Comparison of ENCODE assay signal across 9 cellular contexts in genomic region chr1:6459850-6460265, GRCh38. TPM values are rescaled to one million over a fixed set of nuclear protein-coding genes. Genes with fewer than 3 reads are reported as not detected.
DNase-seq lines count a peak whose midpoint lies in the region; ATAC-seq and TF ChIP-seq lines count a peak whose summit lies in the region.
"Had no signal": no experiment of that assay in that cellular context is flagged by ENCODE, and none has a peak within 500 bp of the region (broad histone marks: within the 10 kb centered on the region; RNA-seq: fewer than 3 reads in every experiment).

No MANE protein-coding gene starts in this region.

- H2AFZ ChIP-seq in MM.1S (ENCODE audit: low read length): no peak overlapping the region

- H3K27ac ChIP-seq in MM.1S (ENCODE audit: low read length) (no peak overlapping the region), esophagus muscularis mucosa (replicated peaks in 1 of 4) (no peak overlapping the region)

- POLR2A ChIA-PET in activated CD4-positive, alpha-beta T cell treated with anti-CD3 and anti-CD28 coated beads, Interleukin-2, amount 10 ng/mL, durations not matched to agents 7 days and 5 days (lab: Charles Lee): no interaction called here

- H3F3A ChIP-seq in MM.1S (ENCODE audit: insufficient read depth, low read length): no peaks in the 10 kb centered on the region

- no peak for ATAC-seq in HG02852 (IDR thresholded peaks at IDR 0.05; ENCODE audit: unreplicated experiment)
- no peak for ATAC-seq in GM21528 (IDR thresholded peaks at IDR 0.05; ENCODE audit: low FRiP score, unreplicated experiment)
- no peak for ATAC-seq in HG02870 (IDR thresholded peaks at IDR 0.05; ENCODE audit: unreplicated experiment)

- H4K20me1 ChIP-seq in MM.1S (ENCODE audit: insufficient read depth, low read length): no peaks in the 10 kb centered on the region

- no peaks in the 10 kb centered on the region for H3K9me3 Mint-ChIP-seq in activated CD4-positive, alpha-beta T cell treated with anti-CD3 and anti-CD28 coated beads, Interleukin-2, amount 10 ng/mL, durations not matched to agents 7 days and 5 days

- H3K4me3 Mint-ChIP-seq in activated CD4-positive, alpha-beta T cell treated with anti-CD3 and anti-CD28 coated beads, Interleukin-2, amount 10 ng/mL, durations not matched to agents 7 days and 5 days: peak overlapping the region; percentile 80

- peak overlapping the region; percentile 33; the same call in 1 of the 2 replicates for H3K4me3 ChIP-seq in MM.1S (ENCODE audit: low read length)
- H3K4me3 ChIP-seq in esophagus muscularis mucosa: peak overlapping the region; percentile 2 to 48 (median 30)

- peak overlapping the region; percentile 67 for H3K4me2 ChIP-seq in MM.1S (ENCODE audit: low read depth, low read length)

- no peaks in the 10 kb centered on the region for H3K9me3 ChIP-seq in MM.1S (replicated peaks; ENCODE audit: insufficient read depth, low read length)
- H3K9me3 ChIP-seq in esophagus muscularis mucosa: no peaks in the 10 kb centered on the region

- CTCF ChIA-PET in activated CD4-positive, alpha-beta T cell treated with anti-CD3 and anti-CD28 coated beads, Interleukin-2, amount 10 ng/mL, durations not matched to agents 7 days and 5 days (lab: Charles Lee): interaction anchor here (0.6 to 2.2 kb wide), 7 partner anchors 8 to 214 kb away, joined by 3 to 11 read pairs (median 5); no protein-coding TSS in a partner anchor

- no peaks in the 10 kb centered on the region for H3K79me2 ChIP-seq in MM.1S (ENCODE audit: low read length)

- TF ChIP-seq CTCF in MM.1S (IDR thresholded peaks at IDR 0.05; ENCODE audit: low read length) (no peak), esophagus muscularis mucosa (IDR thresholded peaks at IDR 0.05) (no peak)

- DNase-seq in MM.1S (no peak), esophagus muscularis mucosa (ENCODE audit: extremely low spot score) (no peak), DMS79 treated with DMSO at 0.1 percent for 48 hours (lab: John Stamatoyannopoulos, UW) (no peak)
- DNase-seq in activated CD4-positive, alpha-beta T cell treated with anti-CD3 and anti-CD28 coated beads, Interleukin-2, amount 10 ng/mL, durations not matched to agents 7 days and 5 days: peak; percentile 63
- peak; percentile 58 for DNase-seq in stimulated activated CD4-positive, alpha-beta T cell treated with anti-CD3 and anti-CD28 coated beads, Interleukin-4, amount 100 ng/mL, for 24 hours
- DNase-seq: hippocampal formation had no signal

- no peaks in the 10 kb centered on the region for H3K9me2 ChIP-seq in MM.1S (replicated peaks; ENCODE audit: insufficient read depth, low read length)

- H3K36me3 ChIP-seq in MM.1S (replicated peaks; ENCODE audit: insufficient read depth, low read length) (no peaks in the 10 kb centered on the region), esophagus muscularis mucosa (peaks cover 0 to 32% (median 10%) of the 10 kb centered on the region in 4 donors)

- no peak overlapping the region for H3K9ac ChIP-seq in MM.1S (ENCODE audit: low read length)

- no peak for TF ChIP-seq POLR2A in esophagus muscularis mucosa (IDR thresholded peaks at IDR 0.05; ENCODE audit: low read depth)

- H3K27me3 ChIP-seq in MM.1S (replicated peaks; ENCODE audit: insufficient read depth, low read length) (peaks cover 81% of the 10 kb centered on the region), esophagus muscularis mucosa (peaks cover 0 to 88% (median 11%) of the 10 kb centered on the region in 4 donors)

- peaks cover 40% of the 10 kb centered on the region for H3K36me3 Mint-ChIP-seq in activated CD4-positive, alpha-beta T cell treated with anti-CD3 and anti-CD28 coated beads, Interleukin-2, amount 10 ng/mL, durations not matched to agents 7 days and 5 days (ENCODE audit: low read depth)

- peaks cover 17% of the 10 kb centered on the region for H3K27me3 Mint-ChIP-seq in activated CD4-positive, alpha-beta T cell treated with anti-CD3 and anti-CD28 coated beads, Interleukin-2, amount 10 ng/mL, durations not matched to agents 7 days and 5 days

- intact Hi-C loops in esophagus muscularis mucosa (cut with DNase I): no loop called here

- TF ChIP-seq EP300 in esophagus muscularis mucosa (IDR thresholded peaks at IDR 0.05): no peak

- H3K4me1 Mint-ChIP-seq in activated CD4-positive, alpha-beta T cell treated with anti-CD3 and anti-CD28 coated beads, Interleukin-2, amount 10 ng/mL, durations not matched to agents 7 days and 5 days: peaks cover 58% of the 10 kb centered on the region

- peak overlapping the region; percentile 96 for H3K27ac Mint-ChIP-seq in activated CD4-positive, alpha-beta T cell treated with anti-CD3 and anti-CD28 coated beads, Interleukin-2, amount 10 ng/mL, durations not matched to agents 7 days and 5 days

- H3K4me1 ChIP-seq in MM.1S (ENCODE audit: low read length): no peaks in the 10 kb centered on the region
- H3K4me1 ChIP-seq in esophagus muscularis mucosa: peaks cover 7 to 23% (median 17%) of the 10 kb centered on the region in 4 donors

- WGBS in esophagus muscularis mucosa: 11% methylated on average over 15 of the region's 18 CpGs

RNA-seq across cellular contexts. Expression of gene TNFRSF25, which starts 6.1 kb away (rescaled TPM):
- total RNA-seq in activated CD4-positive, alpha-beta T cell treated with anti-CD3 and anti-CD28 coated beads, Interleukin-2, amount 10 ng/mL, durations not matched to agents 7 days and 5 days: 10 to 100 TPM; 88.5 to 92.8 TPM
- total RNA-seq in esophagus muscularis mucosa: 1 to 10 TPM; 2.5 to 9.1 (median 9.1) TPM

RNA-seq across cellular contexts. Expression of gene PLEKHG5, which starts 31.6 kb away (rescaled TPM):
- 1 to 10 TPM; 1.3 to 1.8 TPM for total RNA-seq in activated CD4-positive, alpha-beta T cell treated with anti-CD3 and anti-CD28 coated beads, Interleukin-2, amount 10 ng/mL, durations not matched to agents 7 days and 5 days
- total RNA-seq in esophagus muscularis mucosa: 10 to 100 TPM in 2 of 4 donors, 1 to 10 TPM in 2; 5.8 to 18.1 (median 12.0) TPM

RNA-seq across cellular contexts. Expression of gene ESPN, which starts 35.3 kb away (rescaled TPM):
- under 1 TPM; 0.56 to 0.77 TPM for total RNA-seq in activated CD4-positive, alpha-beta T cell treated with anti-CD3 and anti-CD28 coated beads, Interleukin-2, amount 10 ng/mL, durations not matched to agents 7 days and 5 days
- total RNA-seq in esophagus muscularis mucosa: 1 to 10 TPM in 2 of 4 donors, under 1 TPM in 1, not detected in 1; 0.33 to 1.0 (median 1.0) TPM

RNA-seq across cellular contexts. Expression of gene HES2, which starts 40.1 kb away (rescaled TPM):
- total RNA-seq in activated CD4-positive, alpha-beta T cell treated with anti-CD3 and anti-CD28 coated beads, Interleukin-2, amount 10 ng/mL, durations not matched to agents 7 days and 5 days: under 1 TPM; 0.21 to 0.30 TPM
- not detected for total RNA-seq in esophagus muscularis mucosa

Comparison
In these comparisons a context has a peak if more than half of its experiments do, and no peak if none do; other contexts are left out.
1. DNase-seq: peak in activated CD4-positive, alpha-beta T cell treated with anti-CD3 and anti-CD28 coated beads, Interleukin-2, amount 10 ng/mL, durations not matched to agents 7 days and 5 days (single experiment) and stimulated activated CD4-positive, alpha-beta T cell treated with anti-CD3 and anti-CD28 coated beads, Interleukin-4, amount 100 ng/mL, for 24 hours (single experiment); none in MM.1S (single experiment), esophagus muscularis mucosa (single experiment) and DMS79 treated with DMSO at 0.1 percent for 48 hours (single experiment).
2. RNA of gene TNFRSF25, which starts 6.1 kb away (total RNA-seq): 88.5 to 92.8 TPM in activated CD4-positive, alpha-beta T cell treated with anti-CD3 and anti-CD28 coated beads, Interleukin-2, amount 10 ng/mL, durations not matched to agents 7 days and 5 days; 2.5 to 9.1 TPM in esophagus muscularis mucosa; every median in the first group is over 4 times any median in the second.